ENCODE assay signal across 12 cellular contexts in the genomic region with DNA sequence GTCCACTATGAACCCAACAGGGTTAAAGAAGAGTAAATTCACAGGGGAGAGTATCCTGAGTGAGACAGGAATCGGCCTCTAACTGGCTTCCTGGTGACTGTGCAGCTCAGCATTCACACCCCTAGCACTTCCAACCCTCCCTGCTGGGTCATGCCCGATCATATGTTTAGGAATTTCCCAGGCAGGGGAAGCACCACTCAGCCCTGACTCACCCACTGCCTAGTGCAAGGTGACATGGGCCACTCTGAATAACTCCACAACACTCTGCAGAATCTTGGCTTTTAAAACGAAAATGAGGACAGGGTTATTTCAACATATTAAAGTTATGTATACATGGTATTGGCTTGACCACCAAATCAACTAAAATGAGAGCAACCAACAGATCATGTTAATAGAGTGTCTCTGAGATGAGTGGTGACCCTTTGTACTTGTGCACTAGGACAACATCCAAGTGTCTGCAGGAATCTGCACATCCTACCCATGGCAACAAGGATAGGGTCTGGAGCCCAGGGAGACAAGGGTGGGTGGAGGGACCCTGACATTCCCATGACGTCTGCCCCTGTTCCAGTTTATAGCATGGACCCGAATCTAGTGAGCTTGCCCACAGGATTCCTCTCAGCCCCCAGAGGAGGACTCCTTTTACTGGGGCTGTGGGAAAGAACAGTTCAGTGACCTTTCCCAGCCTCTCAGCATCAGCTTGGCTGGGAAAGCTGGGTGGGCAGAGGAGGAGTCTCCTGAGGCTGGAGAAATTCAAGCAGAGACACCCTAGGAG.
DNase-seq lines count a peak whose midpoint lies in the region; ATAC-seq, FAIRE-seq and TF ChIP-seq lines count a peak whose summit lies in the region.
"Had no signal": no experiment of that assay in that cellular context is flagged by ENCODE, and none has a peak within 500 bp of the region (broad histone marks: within the 10 kb centered on the region; RNA-seq: fewer than 3 reads in every experiment).

No MANE protein-coding gene starts in this region.

- no peak for TF ChIP-seq POLR2A in breast epithelium (IDR thresholded peaks at IDR 0.05)
- TF ChIP-seq POLR2A in GM12878 (IDR thresholded peaks at IDR 0.05; ENCODE audit: low read depth, low read length): no peak

- peak; percentile 92 for DNase-seq in MCF 10A (ENCODE audit: unreplicated experiment)
- no peak for DNase-seq in breast epithelium (ENCODE audit: low spot score in 2 of 2)
- DNase-seq in GM12878 (ENCODE audit: low read depth, low spot score): no peak
- DNase-seq in iPS-NIHi11 (ENCODE audit: low spot score): peak; percentile 22
- peak; percentile 73 for DNase-seq in ureter (ENCODE audit: low spot score)
- no peak for DNase-seq in GM19239 (ENCODE audit: insufficient read length, low spot score)
- DNase-seq in central memory CD4-positive, alpha-beta T cell: no peak
- no peak for DNase-seq in CD1c-positive myeloid dendritic cell (ENCODE audit: extremely low spot score)
- DNase-seq: activated effector memory CD4-positive, alpha-beta T cell treated with anti-CD3 and anti-CD28 coated beads, Interleukin-2, amount 50 U/mL, for 16 hours; NCI-H2029 treated with DMSO at 0.1 percent for 48 hours had no signal

- SMC1A ChIA-PET in GM12878 (lab: Charles Lee; ENCODE audit: uncharacterized antibody, unreplicated experiment): interaction anchor here (0.9 to 1.2 kb wide), 2 partner anchors 33 to 69 kb away, joined by 3 to 4 read pairs; no protein-coding TSS in a partner anchor

- no peaks in the 10 kb centered on the region for H3K36me3 ChIP-seq in breast epithelium
- no peaks in the 10 kb centered on the region for H3K36me3 ChIP-seq in GM12878 (ENCODE audit: control insufficient read depth in 2 of 2, insufficient read depth in 2 of 2, low read length in 1 of 2)
- H3K36me3 ChIP-seq: uterus had no signal

- in situ Hi-C loops in GM12878 (cut with MboI): no loop called here

- no peak overlapping the region for H3K27ac ChIP-seq in breast epithelium
- no peak overlapping the region for H3K27ac ChIP-seq in GM12878 (ENCODE audit: control insufficient read depth, insufficient read depth)
- H3K27ac ChIP-seq: A549 had no signal

- H3K79me2 ChIP-seq in GM12878 (ENCODE audit: control insufficient read depth, insufficient read depth, low read length): no peaks in the 10 kb centered on the region

- intact Hi-C loops in MCF 10A (cut with micrococcal nuclease) (loop anchor here (5.0 kb wide), 1 partner anchor 153 kb away; no protein-coding TSS in a partner anchor), breast epithelium (cut with DNase I; ENCODE audit: low total_unique reads) (no loop called here), GM12878 (cut with micrococcal nuclease; ENCODE audit: unreplicated experiment) (loop anchor here (5.0 kb wide), 1 partner anchor 103 kb away; no protein-coding TSS in a partner anchor)

- WGBS in GM12878 (ENCODE audit: insufficient coverage, insufficient replicate concordance, low lambda C conversion rate, missing lambda C conversion rate): 16% methylated on average over 5 of the region's 5 CpGs

- TF ChIP-seq CTCF in MCF 10A (IDR thresholded peaks at IDR 0.05; ENCODE audit: unreplicated experiment) (no peak), breast epithelium (IDR thresholded peaks at IDR 0.05) (no peak), GM12878 (IDR thresholded peaks at IDR 0.05 in 2 of 3, conservative IDR thresholded peaks at IDR 0.05 in 1 of 3; ENCODE audit: control insufficient read depth in 2 of 3, extremely low read depth in 1 of 3, insufficient read depth in 1 of 3, low read depth in 3 of 3, low read length in 3 of 3) (no peak)

- FAIRE-seq in GM12878 (lab: Jason Lieb, UNC) (no peak), GM19239 (lab: Jason Lieb, UNC) (no peak)
- FAIRE-seq: A549 had no signal

- TF ChIP-seq RAD21 in GM12878 (IDR thresholded peaks at IDR 0.05; ENCODE audit: insufficient read depth, low read depth, low read length): no peak

- H3K27me3 ChIP-seq in breast epithelium (no peaks in the 10 kb centered on the region), GM12878 (replicated peaks in 1 of 2; ENCODE audit: control insufficient read depth in 2 of 2, insufficient read depth in 2 of 2, low read length in 1 of 2) (no peaks in the 10 kb centered on the region)
- H3K27me3 ChIP-seq: uterus had no signal

- H3K4me1 ChIP-seq in breast epithelium (no peaks in the 10 kb centered on the region), GM12878 (ENCODE audit: control insufficient read depth, insufficient read depth, low read length) (peaks cover 7% of the 10 kb centered on the region)
- H3K4me1 ChIP-seq: A549, uterus had no signal

- RAD21 ChIA-PET in GM12878 (lab: Charles Lee; ENCODE audit: unreplicated experiment): interaction anchor here (1.0 to 1.7 kb wide), 4 partner anchors 30 to 110 kb away, joined by 3 to 4 read pairs (median 3); no protein-coding TSS in a partner anchor

- CTCF ChIA-PET in MCF 10A (lab: Yijun Ruan, JAX): interaction anchor here (0.6 to 0.7 kb wide), 2 partner anchors 290 to 754 kb away, joined by 3 to 5 read pairs; no protein-coding TSS in a partner anchor
- CTCF ChIA-PET in GM12878 (lab: Yijun Ruan, JAX): interaction anchor here (0.9 to 2.0 kb wide), 2 partner anchors 114 to 176 kb away, joined by 3 to 4 read pairs; no protein-coding TSS in a partner anchor

- H3K4me3 Mint-ChIP-seq in MCF 10A (ENCODE audit: unreplicated experiment): no peak overlapping the region

- no peak overlapping the region for H2AFZ ChIP-seq in GM12878 (ENCODE audit: control insufficient read depth, low read depth, low read length)

- no peaks in the 10 kb centered on the region for H3K27me3 Mint-ChIP-seq in MCF 10A (ENCODE audit: insufficient read depth, unreplicated experiment)

- H4K20me1 ChIP-seq in GM12878 (ENCODE audit: control insufficient read depth, insufficient read depth): no peaks in the 10 kb centered on the region

- ATAC-seq in GM12878: peak; percentile 39; the same call in 2 of the 3 replicates
- ATAC-seq: A549 had no signal

- no peak overlapping the region for H3K9ac ChIP-seq in GM12878 (ENCODE audit: control insufficient read depth, insufficient read depth, low read length)

- peaks cover 6% of the 10 kb centered on the region for H3K4me1 Mint-ChIP-seq in MCF 10A (ENCODE audit: insufficient read depth, unreplicated experiment)

- H3K4me3 ChIP-seq in breast epithelium: no peak overlapping the region
- no peak overlapping the region for H3K4me3 ChIP-seq in GM12878
- H3K4me3 ChIP-seq: A549, uterus had no signal

- H3K9me3 Mint-ChIP-seq in MCF 10A (ENCODE audit: unreplicated experiment): no peaks in the 10 kb centered on the region

- no peaks in the 10 kb centered on the region for H3K9me3 ChIP-seq in breast epithelium
- H3K9me3 ChIP-seq in GM12878 (replicated peaks; ENCODE audit: control insufficient read depth, insufficient read depth, low read length): no peaks in the 10 kb centered on the region; the same call in 2 of the 3 replicates
- H3K9me3 ChIP-seq: A549, uterus had no signal

- POLR2A ChIA-PET in MCF 10A (lab: Yijun Ruan, JAX): interaction anchor here (0.9 to 1.8 kb wide), 2 partner anchors 46 to 55 kb away, joined by 4 to 5 read pairs; no protein-coding TSS in a partner anchor
- POLR2A ChIA-PET in GM12878 (lab: Charles Lee): interaction anchor here (1.4 kb wide), 1 partner anchor 115 kb away, joined by 5 read pairs; no protein-coding TSS in a partner anchor

- no peaks in the 10 kb centered on the region for H3K36me3 Mint-ChIP-seq in MCF 10A (ENCODE audit: insufficient read depth, unreplicated experiment)

- peak overlapping the region; percentile 28 for H3K27ac Mint-ChIP-seq in MCF 10A (ENCODE audit: low read depth, unreplicated experiment)

- TF ChIP-seq EP300 in GM12878 (IDR thresholded peaks at IDR 0.05; ENCODE audit: borderline replicate concordance in 1 of 2, control insufficient read depth in 1 of 2, low read depth in 2 of 2, low read length in 2 of 2): no peak

- BruUV-seq in MCF 10A (replicated peaks; lab: Mats Ljungman, UMichigan) (no TSS peak), GM12878 (replicated peaks; lab: Mats Ljungman, UMichigan) (no TSS peak)

- no peak overlapping the region for H3K4me2 ChIP-seq in GM12878 (ENCODE audit: control insufficient read depth, insufficient read depth)
- H3K4me2 ChIP-seq: A549 had no signal

TF ChIP-seq in GM12878, 131 proteins besides CTCF, POLR2A, EP300 and RAD21 (continues in another document):
- TF ChIP-seq TAF1 (IDR thresholded peaks at IDR 0.05; ENCODE audit: borderline replicate concordance, low read depth, low read length) (no peak), SP1 (IDR thresholded peaks at IDR 0.05; ENCODE audit: low read depth, low read length) (no peak), ZNF384 (IDR thresholded peaks at IDR 0.05; ENCODE audit: borderline replicate concordance, low read depth, low read length) (no peak), IKZF1 (conservative IDR thresholded peaks at IDR 0.05) (0 out of 2 replicates have a peak, but pooled peaks have one; percentile 44)
- TF ChIP-seq, protein P1, sequence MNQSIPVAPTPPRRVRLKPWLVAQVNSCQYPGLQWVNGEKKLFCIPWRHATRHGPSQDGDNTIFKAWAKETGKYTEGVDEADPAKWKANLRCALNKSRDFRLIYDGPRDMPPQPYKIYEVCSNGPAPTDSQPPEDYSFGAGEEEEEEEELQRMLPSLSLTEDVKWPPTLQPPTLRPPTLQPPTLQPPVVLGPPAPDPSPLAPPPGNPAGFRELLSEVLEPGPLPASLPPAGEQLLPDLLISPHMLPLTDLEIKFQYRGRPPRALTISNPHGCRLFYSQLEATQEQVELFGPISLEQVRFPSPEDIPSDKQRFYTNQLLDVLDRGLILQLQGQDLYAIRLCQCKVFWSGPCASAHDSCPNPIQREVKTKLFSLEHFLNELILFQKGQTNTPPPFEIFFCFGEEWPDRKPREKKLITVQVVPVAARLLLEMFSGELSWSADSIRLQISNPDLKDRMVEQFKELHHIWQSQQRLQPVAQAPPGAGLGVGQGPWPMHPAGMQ (IDR thresholded peaks at IDR 0.05; ENCODE audit: borderline replicate concordance): no peak
- TF ChIP-seq, protein P2, sequence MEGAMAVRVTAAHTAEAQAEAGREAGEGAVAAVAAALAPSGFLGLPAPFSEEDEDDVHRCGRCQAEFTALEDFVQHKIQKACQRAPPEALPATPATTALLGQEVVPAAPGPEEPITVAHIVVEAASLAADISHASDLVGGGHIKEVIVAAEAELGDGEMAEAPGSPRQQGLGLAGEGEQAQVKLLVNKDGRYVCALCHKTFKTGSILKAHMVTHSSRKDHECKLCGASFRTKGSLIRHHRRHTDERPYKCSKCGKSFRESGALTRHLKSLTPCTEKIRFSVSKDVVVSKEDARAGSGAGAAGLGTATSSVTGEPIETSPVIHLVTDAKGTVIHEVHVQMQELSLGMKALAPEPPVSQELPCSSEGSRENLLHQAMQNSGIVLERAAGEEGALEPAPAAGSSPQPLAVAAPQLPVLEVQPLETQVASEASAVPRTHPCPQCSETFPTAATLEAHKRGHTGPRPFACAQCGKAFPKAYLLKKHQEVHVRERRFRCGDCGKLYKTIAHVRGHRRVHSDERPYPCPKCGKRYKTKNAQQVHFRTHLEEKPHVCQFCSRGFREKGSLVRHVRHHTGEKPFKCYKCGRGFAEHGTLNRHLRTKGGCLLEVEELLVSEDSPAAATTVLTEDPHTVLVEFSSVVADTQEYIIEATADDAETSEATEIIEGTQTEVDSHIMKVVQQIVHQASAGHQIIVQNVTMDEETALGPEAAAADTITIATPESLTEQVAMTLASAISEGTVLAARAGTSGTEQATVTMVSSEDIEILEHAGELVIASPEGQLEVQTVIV (IDR thresholded peaks at IDR 0.05; ENCODE audit: borderline replicate concordance, partially characterized antibody): no peak

Comparison
In these comparisons a context has a peak if more than half of its experiments do, and no peak if none do; other contexts are left out.
1. DNase-seq: peak in MCF 10A (single experiment), iPS-NIHi11 (single experiment) and ureter (single experiment); none in breast epithelium (0 of 2), GM12878 (single experiment), GM19239 (single experiment), central memory CD4-positive, alpha-beta T cell (single experiment) and CD1c-positive myeloid dendritic cell (single experiment).